Comparison of ENCODE assay signal across 11 cellular contexts in genomic region chr6:108635505-108636226, GRCh38.
DNase-seq lines count a peak whose midpoint lies in the region; ATAC-seq lines count a peak whose summit lies in the region.
"Had no signal": no experiment of that assay in that cellular context is flagged by ENCODE, and none has a peak within 500 bp of the region (broad histone marks: within the 10 kb centered on the region; RNA-seq: fewer than 3 reads in every experiment).

No MANE protein-coding gene starts in this region.

- peak; percentile 29 for ATAC-seq in esophagus mucosa
- peak; percentile 71 for ATAC-seq in stimulated activated memory B cell treated with anti-CD40 and anti-IgM and Interleukin-4, amounts not matched to agents 10 μg/mL and 1 μg/mL and 100 μg/mL, for 72 hours
- no peak for ATAC-seq in HG02852 (IDR thresholded peaks at IDR 0.05; ENCODE audit: unreplicated experiment)
- ATAC-seq in HG03045 (IDR thresholded peaks at IDR 0.05; ENCODE audit: unreplicated experiment): no peak

- no peaks in the 10 kb centered on the region for H3K27me3 Mint-ChIP-seq in stimulated activated memory B cell treated with anti-CD40 and anti-IgM and Interleukin-4, amounts not matched to agents 10 μg/mL and 1 μg/mL and 100 μg/mL, for 72 hours

- H3K4me1 Mint-ChIP-seq in stimulated activated memory B cell treated with anti-CD40 and anti-IgM and Interleukin-4, amounts not matched to agents 10 μg/mL and 1 μg/mL and 100 μg/mL, for 72 hours: peaks cover 68% of the 10 kb centered on the region

- DNase-seq in activated gamma-delta T cell treated with Interleukin-2 at 50 U/mL for 16 hours (peak; percentile 55), activated gamma-delta T cell (lab: John Stamatoyannopoulos, UW) (no peak), SKM-1 treated with dmso at 0.1 percent for 144 hours (lab: John Stamatoyannopoulos, UW; ENCODE audit: unreplicated experiment) (peak; percentile 91), dermis blood vessel endothelial cell (no peak)
- DNase-seq: activated T-cell treated with anti-CD3 and anti-CD28 coated beads, Interleukin-2, amount 50 U/mL, for 4 hours; endodermal cell; SHP77 had no signal

- H3K9me3 Mint-ChIP-seq in stimulated activated memory B cell treated with anti-CD40 and anti-IgM and Interleukin-4, amounts not matched to agents 10 μg/mL and 1 μg/mL and 100 μg/mL, for 72 hours: no peaks in the 10 kb centered on the region
- H3K9me3 Mint-ChIP-seq: activated T-cell treated with anti-CD3 and anti-CD28 coated beads, Interleukin-2, amount 50 U/mL, for 4 hours; endodermal cell had no signal

- no peaks in the 10 kb centered on the region for H3K36me3 Mint-ChIP-seq in stimulated activated memory B cell treated with anti-CD40 and anti-IgM and Interleukin-4, amounts not matched to agents 10 μg/mL and 1 μg/mL and 100 μg/mL, for 72 hours

- H3K27ac Mint-ChIP-seq in stimulated activated memory B cell treated with anti-CD40 and anti-IgM and Interleukin-4, amounts not matched to agents 10 μg/mL and 1 μg/mL and 100 μg/mL, for 72 hours: peak overlapping the region; percentile 34
- H3K27ac Mint-ChIP-seq: endodermal cell had no signal

- H3K4me3 Mint-ChIP-seq in stimulated activated memory B cell treated with anti-CD40 and anti-IgM and Interleukin-4, amounts not matched to agents 10 μg/mL and 1 μg/mL and 100 μg/mL, for 72 hours: no peak overlapping the region
- H3K4me3 Mint-ChIP-seq: activated T-cell treated with anti-CD3 and anti-CD28 coated beads, Interleukin-2, amount 50 U/mL, for 4 hours; endodermal cell had no signal

Comparison
In these comparisons a context has a peak if more than half of its experiments do, and no peak if none do; other contexts are left out.
1. DNase-seq: peak in activated gamma-delta T cell treated with Interleukin-2 at 50 U/mL for 16 hours (single experiment) and SKM-1 treated with dmso at 0.1 percent for 144 hours (single experiment); none in activated gamma-delta T cell (single experiment) and dermis blood vessel endothelial cell (single experiment).
2. ATAC-seq: peak in esophagus mucosa (single experiment) and stimulated activated memory B cell treated with anti-CD40 and anti-IgM and Interleukin-4, amounts not matched to agents 10 μg/mL and 1 μg/mL and 100 μg/mL, for 72 hours (single experiment); none in HG02852 (single experiment) and HG03045 (single experiment).